Comparison of ENCODE assay signal across 8 cellular contexts in the genomic region with DNA sequence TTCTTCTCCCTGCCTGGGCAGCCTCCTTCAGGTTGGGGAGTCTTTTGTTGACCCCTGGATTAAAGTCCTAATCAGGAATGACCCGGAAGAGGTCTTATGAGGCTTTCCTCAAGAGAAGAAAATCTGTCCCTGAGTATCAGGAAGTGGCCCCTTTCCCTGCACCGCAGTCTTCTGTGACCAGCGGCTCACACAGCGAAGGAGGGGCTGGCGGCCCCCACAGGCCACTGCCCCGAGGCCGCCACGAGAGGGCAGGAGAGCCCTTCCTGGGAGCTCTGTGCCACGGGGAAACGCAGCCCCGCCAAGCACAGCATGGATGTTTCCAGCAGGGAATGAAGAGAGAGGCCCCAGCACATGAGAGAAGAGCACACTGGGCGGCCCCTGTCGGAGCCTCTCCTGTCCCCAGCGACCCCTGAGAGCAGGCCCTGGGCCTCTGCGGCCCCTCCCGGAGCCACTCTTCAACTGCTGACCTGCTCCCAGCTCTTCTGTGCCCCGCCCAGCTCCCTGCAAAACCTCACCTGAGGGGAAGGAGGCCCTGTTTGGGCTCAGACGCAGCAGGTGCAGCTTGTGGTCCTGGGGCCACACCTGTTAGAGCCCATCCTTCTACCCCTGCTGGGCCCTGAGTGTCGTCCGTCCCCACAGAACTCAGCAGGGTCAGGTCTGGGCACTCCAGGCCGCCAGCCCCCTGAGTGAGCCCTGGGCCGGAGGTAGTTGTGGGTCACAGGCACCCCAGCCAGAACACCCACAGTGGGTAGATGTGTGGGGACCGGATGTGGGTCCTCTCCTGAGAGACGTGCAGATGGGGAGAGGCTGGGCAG. TPM values are rescaled to one million over a fixed set of nuclear protein-coding genes. Genes with fewer than 3 reads are reported as not detected.
DNase-seq lines count a peak whose midpoint lies in the region; ATAC-seq and TF ChIP-seq lines count a peak whose summit lies in the region.

No MANE protein-coding gene starts in this region.

- peak overlapping the region; percentile 40 to 96 for H3K27ac ChIP-seq in lung (ENCODE audit: low read depth in 1 of 2, low read length in 1 of 2)

- H3K27me3 Mint-ChIP-seq in activated CD4-positive, alpha-beta memory T cell treated with anti-CD3 and anti-CD28 coated beads, Interleukin-2, amount 10 ng/mL, durations not matched to agents 7 days and 5 days: no peaks in the 10 kb centered on the region
- H3K27me3 Mint-ChIP-seq in dendritic cell treated with granulocyte-macrophage colony-stimulating factor and Interleukin-4, amounts not matched to agents 40 ng/mL and 50 ng/mL, for 4 days: peaks cover 29% of the 10 kb centered on the region

- CTCF ChIA-PET in activated CD4-positive, alpha-beta memory T cell treated with anti-CD3 and anti-CD28 coated beads, Interleukin-2, amount 10 ng/mL, durations not matched to agents 7 days and 5 days (lab: Charles Lee): interaction anchor here (0.6 to 1.6 kb wide), 9 partner anchors 10 to 352 kb away, joined by 3 to 11 read pairs (median 4); no protein-coding TSS in a partner anchor

- peaks cover 0 to 27% of the 10 kb centered on the region in 2 donors for H3K4me1 ChIP-seq in lung (ENCODE audit: control insufficient read depth in 2 of 2, insufficient read depth in 2 of 2, low read length in 2 of 2)

- H3K9me3 ChIP-seq in lung (ENCODE audit: control insufficient read depth in 2 of 2, insufficient read depth in 1 of 2, low read length in 1 of 2): no peaks in the 10 kb centered on the region

- WGBS in lung, 2 donors: 18 to 24% methylated on average over 24 of the region's 24 CpGs

- H3K9me3 Mint-ChIP-seq in activated CD4-positive, alpha-beta memory T cell treated with anti-CD3 and anti-CD28 coated beads, Interleukin-2, amount 10 ng/mL, durations not matched to agents 7 days and 5 days: no peaks in the 10 kb centered on the region
- H3K9me3 Mint-ChIP-seq in dendritic cell treated with granulocyte-macrophage colony-stimulating factor and Interleukin-4, amounts not matched to agents 40 ng/mL and 50 ng/mL, for 4 days: no peaks in the 10 kb centered on the region

- peaks cover 2% of the 10 kb centered on the region for H3K36me3 Mint-ChIP-seq in activated CD4-positive, alpha-beta memory T cell treated with anti-CD3 and anti-CD28 coated beads, Interleukin-2, amount 10 ng/mL, durations not matched to agents 7 days and 5 days (ENCODE audit: low read depth)
- peaks cover 4% of the 10 kb centered on the region for H3K36me3 Mint-ChIP-seq in dendritic cell treated with granulocyte-macrophage colony-stimulating factor and Interleukin-4, amounts not matched to agents 40 ng/mL and 50 ng/mL, for 4 days (ENCODE audit: low read depth)

- POLR2A ChIA-PET in activated CD4-positive, alpha-beta memory T cell treated with anti-CD3 and anti-CD28 coated beads, Interleukin-2, amount 10 ng/mL, durations not matched to agents 7 days and 5 days (lab: Charles Lee): interaction anchor here (1.1 kb wide), 1 partner anchor 17 kb away, joined by 3 read pairs; no protein-coding TSS in a partner anchor

- peak; percentile 98 for TF ChIP-seq CTCF in lung (IDR thresholded peaks at IDR 0.05; ENCODE audit: control extremely low read depth, extremely low read depth)

- no peak overlapping the region for H3K4me3 Mint-ChIP-seq in activated CD4-positive, alpha-beta memory T cell treated with anti-CD3 and anti-CD28 coated beads, Interleukin-2, amount 10 ng/mL, durations not matched to agents 7 days and 5 days
- H3K4me3 Mint-ChIP-seq in dendritic cell treated with granulocyte-macrophage colony-stimulating factor and Interleukin-4, amounts not matched to agents 40 ng/mL and 50 ng/mL, for 4 days: peak overlapping the region; percentile 23

- DNase-seq in C1 segment of cervical spinal cord (lab: John Stamatoyannopoulos, UW) (peak in 13 of 14 donors; percentile 32 to 85 (median 72)), NCI-H774 (lab: John Stamatoyannopoulos, UW) (peak; percentile 24), lung (ENCODE audit: low spot score) (peak; percentile 83)
- DNase-seq in activated CD4-positive, alpha-beta memory T cell treated with anti-CD3 and anti-CD28 coated beads, Interleukin-2, amount 10 ng/mL, durations not matched to agents 7 days and 5 days: peak; percentile 74
- peak; percentile 62 to 66 for DNase-seq in stimulated activated CD4-positive, alpha-beta T cell treated with anti-CD3 and anti-CD28 coated beads, Interleukin-4, amount 100 ng/mL, for 48 hours (ENCODE audit: low read depth in 2 of 2)

- peaks cover 27% of the 10 kb centered on the region for H3K4me1 Mint-ChIP-seq in activated CD4-positive, alpha-beta memory T cell treated with anti-CD3 and anti-CD28 coated beads, Interleukin-2, amount 10 ng/mL, durations not matched to agents 7 days and 5 days
- peaks cover 32% of the 10 kb centered on the region for H3K4me1 Mint-ChIP-seq in dendritic cell treated with granulocyte-macrophage colony-stimulating factor and Interleukin-4, amounts not matched to agents 40 ng/mL and 50 ng/mL, for 4 days (ENCODE audit: low read depth)

- no peak overlapping the region for H3K4me3 ChIP-seq in lung

- H3K36me3 ChIP-seq in lung (ENCODE audit: control insufficient read depth in 2 of 2, insufficient read depth in 2 of 2, low read length in 2 of 2): peaks cover 0 to 3% of the 10 kb centered on the region in 2 donors

- no peak overlapping the region for H3K27ac Mint-ChIP-seq in activated CD4-positive, alpha-beta memory T cell treated with anti-CD3 and anti-CD28 coated beads, Interleukin-2, amount 10 ng/mL, durations not matched to agents 7 days and 5 days
- H3K27ac Mint-ChIP-seq in dendritic cell treated with granulocyte-macrophage colony-stimulating factor and Interleukin-4, amounts not matched to agents 40 ng/mL and 50 ng/mL, for 4 days: peak overlapping the region; percentile 37

- no peaks in the 10 kb centered on the region for H3K27me3 ChIP-seq in lung (ENCODE audit: control insufficient read depth, insufficient read depth)

- intact Hi-C loops in dendritic cell treated with granulocyte-macrophage colony-stimulating factor and Interleukin-4, amounts not matched to agents 40 ng/mL and 50 ng/mL, for 4 days (cut with micrococcal nuclease): loop anchor here (1.0 to 2.0 kb wide), 4 partner anchors 16 to 528 kb away; no protein-coding TSS in a partner anchor

- ATAC-seq in HG03095 (IDR thresholded peaks at IDR 0.05; ENCODE audit: unreplicated experiment) (peak; percentile 35), lung (ENCODE audit: insufficient read depth, low FRiP score) (peak; percentile 70), GM21723 (IDR thresholded peaks at IDR 0.05; ENCODE audit: unreplicated experiment) (no peak)

RNA-seq across cellular contexts. Expression of a gene that starts 4.9 kb away (rescaled TPM):
- total RNA-seq in activated CD4-positive, alpha-beta memory T cell treated with anti-CD3 and anti-CD28 coated beads, Interleukin-2, amount 10 ng/mL, durations not matched to agents 7 days and 5 days: 10 to 100 TPM; 23.5 to 25.1 TPM
- total RNA-seq in lung: 10 to 100 TPM; 34.1 to 35.7 TPM
- 10 to 100 TPM; 17.9 to 18.1 TPM for polyA plus RNA-seq in lung

Comparison
In these comparisons a context has a peak if more than half of its experiments do, and no peak if none do; other contexts are left out.
1. DNase-seq: peak in every context shown above with its lines; median percentile 83 in lung; 74 in activated CD4-positive, alpha-beta memory T cell treated with anti-CD3 and anti-CD28 coated beads, Interleukin-2, amount 10 ng/mL, durations not matched to agents 7 days and 5 days; 72 in C1 segment of cervical spinal cord; 64 in stimulated activated CD4-positive, alpha-beta T cell treated with anti-CD3 and anti-CD28 coated beads, Interleukin-4, amount 100 ng/mL, for 48 hours; 24 in NCI-H774.